Comparison of ENCODE assay signal across 8 cellular contexts in genomic region chr15:59436774-59437472, GRCh38. TPM values are rescaled to one million over a fixed set of nuclear protein-coding genes. Genes with fewer than 3 reads are reported as not detected.
DNase-seq lines count a peak whose midpoint lies in the region; ATAC-seq, FAIRE-seq and TF ChIP-seq lines count a peak whose summit lies in the region.

No MANE protein-coding gene starts in this region.

- TF ChIP-seq CTCF in kidney (IDR thresholded peaks at IDR 0.05; ENCODE audit: borderline replicate concordance, extremely low read depth, insufficient read depth), result no peak

- FAIRE-seq in kidney (lab: Jason Lieb, UNC), result no peak

- no peak for DNase-seq in activated naive CD4-positive, alpha-beta T cell (lab: John Stamatoyannopoulos, UW)
- DNase-seq in adipocyte (ENCODE audit: low read depth), result peak; percentile 11
- DNase-seq in kidney, result no peak
- no peak for DNase-seq in stimulated activated CD4-positive, alpha-beta T cell treated with anti-CD3 and anti-CD28 coated beads, Interleukin-12 subunit alpha, Interleukin-12 subunit beta, amount 100 ng/mL, for 4 hours
- DNase-seq in iPS-NIHi7 (ENCODE audit: extremely low spot score), result no peak

- intact Hi-C loops in kidney (cut with DNase I), result no loop called here

- no peak overlapping the region for H3K27ac Mint-ChIP-seq in activated naive CD4-positive, alpha-beta T cell treated with anti-CD3 and anti-CD28 coated beads, Interleukin-2, amount 50 U/mL, for 24 hours

- H3K4me3 Mint-ChIP-seq in activated naive CD4-positive, alpha-beta T cell treated with anti-CD3 and anti-CD28 coated beads, Interleukin-2, amount 50 U/mL, for 24 hours, result peak overlapping the region; percentile 82

- H3K36me3 ChIP-seq in adipocyte (ENCODE audit: control insufficient read depth, insufficient read depth, low read length, severe bottlenecking), result no peaks in the 10 kb centered on the region
- no peaks in the 10 kb centered on the region for H3K36me3 ChIP-seq in kidney (ENCODE audit: control insufficient read depth in 1 of 2, insufficient read depth in 2 of 2, low read length in 2 of 2)
- no peaks in the 10 kb centered on the region for H3K36me3 ChIP-seq in urinary bladder (ENCODE audit: insufficient read depth)

- H3K9me3 ChIP-seq in adipocyte (ENCODE audit: control insufficient read depth, low read length) (no peaks in the 10 kb centered on the region), kidney (ENCODE audit: control insufficient read depth in 1 of 2, low read length in 2 of 2) (no peaks in the 10 kb centered on the region)

- H3K27me3 ChIP-seq in adipocyte (replicated peaks; ENCODE audit: control insufficient read depth, insufficient read depth, low read length), result peaks cover 3% of the 10 kb centered on the region

- H3K27ac ChIP-seq in kidney (ENCODE audit: low read depth in 2 of 2, low read length in 2 of 2) (no peak overlapping the region), urinary bladder (ENCODE audit: low read depth) (no peak overlapping the region)

- no peaks in the 10 kb centered on the region for H3K9me3 Mint-ChIP-seq in activated naive CD4-positive, alpha-beta T cell treated with anti-CD3 and anti-CD28 coated beads, Interleukin-2, amount 50 U/mL, for 24 hours

- H3K36me3 Mint-ChIP-seq in activated naive CD4-positive, alpha-beta T cell treated with anti-CD3 and anti-CD28 coated beads, Interleukin-2, amount 50 U/mL, for 24 hours, result no peaks in the 10 kb centered on the region

- H3K4me1 ChIP-seq in adipocyte (ENCODE audit: control insufficient read depth, insufficient read depth, low read length) (peaks cover 13% of the 10 kb centered on the region), kidney (ENCODE audit: control insufficient read depth in 1 of 2, insufficient read depth in 1 of 2, low read depth in 1 of 2, low read length in 2 of 2) (peaks cover 0 to 10% of the 10 kb centered on the region in 2 donors), urinary bladder (ENCODE audit: insufficient read depth) (no peaks in the 10 kb centered on the region)

- peaks cover 14% of the 10 kb centered on the region for H3K4me1 Mint-ChIP-seq in activated naive CD4-positive, alpha-beta T cell treated with anti-CD3 and anti-CD28 coated beads, Interleukin-2, amount 50 U/mL, for 24 hours

- ATAC-seq in HG03045 (IDR thresholded peaks at IDR 0.05; ENCODE audit: unreplicated experiment), result no peak

- H3K4me3 ChIP-seq in adipocyte (ENCODE audit: low read length) (peak overlapping the region; percentile 76), kidney (ENCODE audit: low read length in 2 of 2) (peak overlapping the region; percentile 63 to 65), urinary bladder (ENCODE audit: low read depth, low read length) (peak overlapping the region; percentile 44)

- H3K27me3 Mint-ChIP-seq in activated naive CD4-positive, alpha-beta T cell treated with anti-CD3 and anti-CD28 coated beads, Interleukin-2, amount 50 U/mL, for 24 hours, result peaks cover 29% of the 10 kb centered on the region

- no peak overlapping the region for H3K9ac ChIP-seq in adipocyte (ENCODE audit: low read length)
- H3K9ac ChIP-seq in kidney (ENCODE audit: low read length in 2 of 2), result peak overlapping the region in 1 of 2 donors; percentile 59

- 6% methylated on average over 20 of the region's 20 CpGs for WGBS in urinary bladder

RNA-seq across cellular contexts. Expression of gene FAM81A, which starts 1.1 kb away (rescaled TPM):
- 10.4 TPM for total RNA-seq in kidney
- 10.4 TPM for polyA plus RNA-seq in kidney (ENCODE audit: insufficient read depth, low read depth, low replicate concordance)
- 2.0 TPM for total RNA-seq in urinary bladder
- polyA plus RNA-seq in urinary bladder, result 0.48 TPM
